In genomic region chr2:74777161-74777900, GRCh38 we compare ENCODE assay signal across 13 cellular contexts. TPM values are rescaled to one million over a fixed set of nuclear protein-coding genes. Genes with fewer than 3 reads are reported as not detected.
DNase-seq lines count a peak whose midpoint lies in the region; ATAC-seq lines count a peak whose summit lies in the region.
"Had no signal": no experiment of that assay in that cellular context is flagged by ENCODE, and none has a peak within 500 bp of the region (broad histone marks: within the 10 kb centered on the region; RNA-seq: fewer than 3 reads in every experiment).

No MANE protein-coding gene starts in this region.

- H3K4me1 Mint-ChIP-seq in activated naive CD4-positive, alpha-beta T cell treated with anti-CD3 and anti-CD28 coated beads, Interleukin-2, amount 10 ng/mL, durations not matched to agents 7 days and 5 days: peaks cover 12% of the 10 kb centered on the region
- peaks cover 8% of the 10 kb centered on the region for H3K4me1 Mint-ChIP-seq in T-helper 1 cell treated with Interleukin-12 subunit alpha and Interleukin-12 subunit beta and Interleukin-4 antibody, amounts not matched to agents 30 μg/mL and 1 μg/mL, for 36 hours (ENCODE audit: low read depth)

- H3K9me3 Mint-ChIP-seq in activated naive CD4-positive, alpha-beta T cell treated with anti-CD3 and anti-CD28 coated beads, Interleukin-2, amount 10 ng/mL, durations not matched to agents 7 days and 5 days: no peaks in the 10 kb centered on the region
- H3K9me3 Mint-ChIP-seq in T-helper 1 cell treated with Interleukin-12 subunit alpha and Interleukin-12 subunit beta and Interleukin-4 antibody, amounts not matched to agents 30 μg/mL and 1 μg/mL, for 36 hours: no peaks in the 10 kb centered on the region
- H3K9me3 Mint-ChIP-seq: type B pancreatic cell had no signal

- CTCF ChIA-PET in activated naive CD4-positive, alpha-beta T cell treated with anti-CD3 and anti-CD28 coated beads, Interleukin-2, amount 10 ng/mL, durations not matched to agents 7 days and 5 days (lab: Charles Lee): no interaction called here

- peaks cover 8% of the 10 kb centered on the region for H3K27me3 Mint-ChIP-seq in activated naive CD4-positive, alpha-beta T cell treated with anti-CD3 and anti-CD28 coated beads, Interleukin-2, amount 10 ng/mL, durations not matched to agents 7 days and 5 days
- no peaks in the 10 kb centered on the region for H3K27me3 Mint-ChIP-seq in T-helper 1 cell treated with Interleukin-12 subunit alpha and Interleukin-12 subunit beta and Interleukin-4 antibody, amounts not matched to agents 30 μg/mL and 1 μg/mL, for 36 hours (ENCODE audit: low read depth)

- DNase-seq in activated naive CD4-positive, alpha-beta T cell treated with anti-CD3 and anti-CD28 coated beads, Interleukin-2, amount 10 ng/mL, durations not matched to agents 7 days and 5 days: peak; percentile 25
- DNase-seq in activated naive CD4-positive, alpha-beta T cell (lab: John Stamatoyannopoulos, UW): no peak
- no peak for DNase-seq in stimulated activated naive CD8-positive, alpha-beta T cell treated with anti-CD3 and anti-CD28 coated beads, Interleukin-15, Interleukin-2, amounts not matched to agents 100 U/mL and 50 U/mL, for 24 hours
- DNase-seq in activated gamma-delta T cell (lab: John Stamatoyannopoulos, UW): no peak
- no peak for DNase-seq in posterior vena cava (ENCODE audit: low spot score)
- DNase-seq: activated CD4-positive, alpha-beta T cell treated with anti-CD3 and anti-CD28 coated beads, Interleukin-2, amount 50 U/mL, for 4 hours; H7; nucleus accumbens had no signal

- ATAC-seq in HG02642 (IDR thresholded peaks at IDR 0.05; ENCODE audit: poor library complexity, unreplicated experiment) (peak; percentile 62), HG03457 (IDR thresholded peaks at IDR 0.05; ENCODE audit: unreplicated experiment) (no peak)
- peak; percentile 36 for ATAC-seq in stimulated activated naive CD8-positive, alpha-beta T cell treated with anti-CD3 and anti-CD28 coated beads, Interleukin-15, Interleukin-2, amounts not matched to agents 100 U/mL and 50 U/mL, for 24 hours
- ATAC-seq: Right ventricle myocardium inferior had no signal

- no peak overlapping the region for H3K4me3 Mint-ChIP-seq in activated naive CD4-positive, alpha-beta T cell treated with anti-CD3 and anti-CD28 coated beads, Interleukin-2, amount 10 ng/mL, durations not matched to agents 7 days and 5 days
- peak overlapping the region; percentile 42 for H3K4me3 Mint-ChIP-seq in T-helper 1 cell treated with Interleukin-12 subunit alpha and Interleukin-12 subunit beta and Interleukin-4 antibody, amounts not matched to agents 30 μg/mL and 1 μg/mL, for 36 hours
- H3K4me3 Mint-ChIP-seq: type B pancreatic cell had no signal

- intact Hi-C loops in posterior vena cava (cut with DNase I): no loop called here

- H3K27ac Mint-ChIP-seq in activated naive CD4-positive, alpha-beta T cell treated with anti-CD3 and anti-CD28 coated beads, Interleukin-2, amount 10 ng/mL, durations not matched to agents 7 days and 5 days: no peak overlapping the region
- H3K27ac Mint-ChIP-seq in T-helper 1 cell treated with Interleukin-12 subunit alpha and Interleukin-12 subunit beta and Interleukin-4 antibody, amounts not matched to agents 30 μg/mL and 1 μg/mL, for 36 hours: no peak overlapping the region

- H3K36me3 Mint-ChIP-seq in activated naive CD4-positive, alpha-beta T cell treated with anti-CD3 and anti-CD28 coated beads, Interleukin-2, amount 10 ng/mL, durations not matched to agents 7 days and 5 days: no peaks in the 10 kb centered on the region
- no peaks in the 10 kb centered on the region for H3K36me3 Mint-ChIP-seq in T-helper 1 cell treated with Interleukin-12 subunit alpha and Interleukin-12 subunit beta and Interleukin-4 antibody, amounts not matched to agents 30 μg/mL and 1 μg/mL, for 36 hours (ENCODE audit: low read depth)
- H3K36me3 Mint-ChIP-seq: type B pancreatic cell had no signal

RNA-seq across cellular contexts. Expression of gene HK2, which starts 56.6 kb away (rescaled TPM):
- 1 to 10 TPM; 4.2 to 4.3 TPM for total RNA-seq in posterior vena cava
